In genomic region chr11:9363954-9364912, GRCh38 we compare ENCODE assay signal across 8 cellular contexts. TPM values are rescaled to one million over a fixed set of nuclear protein-coding genes. Genes with fewer than 3 reads are reported as not detected.
DNase-seq lines count a peak whose midpoint lies in the region; ATAC-seq and TF ChIP-seq lines count a peak whose summit lies in the region.

No MANE protein-coding gene starts in this region.

- H3K4me3 ChIP-seq in fibroblast of mammary gland (ENCODE audit: control insufficient read depth, low read depth, low read length) = peak overlapping the region; percentile 39

- H3K9me3 Mint-ChIP-seq in naive thymus-derived CD8-positive, alpha-beta T cell = no peaks in the 10 kb centered on the region
- H3K9me3 Mint-ChIP-seq in stimulated activated memory B cell treated with anti-CD40 and anti-IgM and Interleukin-4, amounts not matched to agents 10 μg/mL and 1 μg/mL and 100 μg/mL, for 72 hours = no peaks in the 10 kb centered on the region

- H3K27me3 Mint-ChIP-seq in naive thymus-derived CD8-positive, alpha-beta T cell = no peaks in the 10 kb centered on the region
- no peaks in the 10 kb centered on the region for H3K27me3 Mint-ChIP-seq in stimulated activated memory B cell treated with anti-CD40 and anti-IgM and Interleukin-4, amounts not matched to agents 10 μg/mL and 1 μg/mL and 100 μg/mL, for 72 hours

- H3K27ac Mint-ChIP-seq in naive thymus-derived CD8-positive, alpha-beta T cell = peak overlapping the region; percentile 78 to 94 (median 88)
- H3K27ac Mint-ChIP-seq in stimulated activated memory B cell treated with anti-CD40 and anti-IgM and Interleukin-4, amounts not matched to agents 10 μg/mL and 1 μg/mL and 100 μg/mL, for 72 hours = peak overlapping the region; percentile 97

- no peaks in the 10 kb centered on the region for H3K36me3 Mint-ChIP-seq in naive thymus-derived CD8-positive, alpha-beta T cell
- no peaks in the 10 kb centered on the region for H3K36me3 Mint-ChIP-seq in stimulated activated memory B cell treated with anti-CD40 and anti-IgM and Interleukin-4, amounts not matched to agents 10 μg/mL and 1 μg/mL and 100 μg/mL, for 72 hours

- H3K4me3 Mint-ChIP-seq in naive thymus-derived CD8-positive, alpha-beta T cell = peak overlapping the region; percentile 80 to 91 (median 84)
- H3K4me3 Mint-ChIP-seq in stimulated activated memory B cell treated with anti-CD40 and anti-IgM and Interleukin-4, amounts not matched to agents 10 μg/mL and 1 μg/mL and 100 μg/mL, for 72 hours = peak overlapping the region; percentile 95

- H3K4me1 Mint-ChIP-seq in naive thymus-derived CD8-positive, alpha-beta T cell = peaks cover 0 to 31% (median 9%) of the 10 kb centered on the region in 4 donors
- peaks cover 5% of the 10 kb centered on the region for H3K4me1 Mint-ChIP-seq in stimulated activated memory B cell treated with anti-CD40 and anti-IgM and Interleukin-4, amounts not matched to agents 10 μg/mL and 1 μg/mL and 100 μg/mL, for 72 hours

- POLR2A ChIA-PET in naive thymus-derived CD8-positive, alpha-beta T cell (lab: Charles Lee) = interaction anchor here (0.6 to 2.5 kb wide), 9 partner anchors 9 to 164 kb away, joined by 3 to 19 read pairs (median 4); partner anchors contain the start of genes IPO7 and ZNF143

- peak; percentile 91 to 95 for ATAC-seq in naive thymus-derived CD8-positive, alpha-beta T cell
- peak; percentile 97 for ATAC-seq in stimulated activated memory B cell treated with anti-CD40 and anti-IgM and Interleukin-4, amounts not matched to agents 10 μg/mL and 1 μg/mL and 100 μg/mL, for 72 hours

- TF ChIP-seq CTCF in fibroblast of mammary gland (conservative IDR thresholded peaks at IDR 0.05; ENCODE audit: control insufficient read depth, insufficient read depth, low read depth, low read length) = no peak

- DNase-seq in EL (peak; percentile 99), H4 (ENCODE audit: low spot score) (peak; percentile 98), LHCN-M2 (ENCODE audit: low read depth) (peak; percentile 96), RPMI7951 (ENCODE audit: low read depth) (peak; percentile 98), fibroblast of mammary gland (ENCODE audit: low read depth) (peak; percentile 94)
- peak; percentile 51 to 70 for DNase-seq in activated T-helper 1 cell treated with anti-CD3 and anti-CD28 coated beads, Interleukin-2, amount 50 U/mL, for 16 hours (ENCODE audit: low read depth in 1 of 2, low spot score in 1 of 2)
- DNase-seq in naive thymus-derived CD8-positive, alpha-beta T cell = peak; percentile 50 to 80 (median 62)

RNA-seq across cellular contexts. Expression of gene IPO7, which starts 20.2 kb away (rescaled TPM):
- 72.0 and 88.9 TPM in 2 replicates for total RNA-seq in H4 (2014; rRNA removed; shearing (Covaris generic))
- total RNA-seq in LHCN-M2 (2014; rRNA removed) = 153 and 173 TPM in 2 replicates
- polyA plus RNA-seq in LHCN-M2 (2012) = 36.8 TPM
- 79.0 and 88.7 TPM in 2 replicates for total RNA-seq in RPMI7951 (2014; rRNA removed; shearing (Covaris generic))
- total RNA-seq in naive thymus-derived CD8-positive, alpha-beta T cell = 10 to 100 TPM; 66.9 to 73.7 TPM
- polyA plus RNA-seq in naive thymus-derived CD8-positive, alpha-beta T cell = 10 to 100 TPM in 1 of 3 donors, 1 to 10 TPM in 2; 3.7 to 11.2 (median 5.9) TPM

RNA-seq across cellular contexts. Expression of gene TMEM41B, which starts 49.8 kb away (rescaled TPM):
- 54.7 and 68.1 TPM in 2 replicates for total RNA-seq in H4 (2014; rRNA removed; shearing (Covaris generic))
- 39.1 and 43.5 TPM in 2 replicates for total RNA-seq in LHCN-M2 (2014; rRNA removed)
- 12.8 TPM for polyA plus RNA-seq in LHCN-M2 (2012)
- total RNA-seq in RPMI7951 (2014; rRNA removed; shearing (Covaris generic)) = 26.9 and 28.4 TPM in 2 replicates
- 10 to 100 TPM; 78.6 to 84.9 TPM for total RNA-seq in naive thymus-derived CD8-positive, alpha-beta T cell
- polyA plus RNA-seq in naive thymus-derived CD8-positive, alpha-beta T cell = 10 to 100 TPM in 1 of 3 donors, 1 to 10 TPM in 2; 7.4 to 16.3 (median 7.5) TPM

Comparison
In these comparisons a context has a peak if more than half of its experiments do, and no peak if none do; other contexts are left out.
1. Peak in every context shown above with its lines: DNase-seq, ATAC-seq and H3K4me3 ChIP-seq.